Comparison of ENCODE assay signal across 8 cellular contexts in the genomic region with DNA sequence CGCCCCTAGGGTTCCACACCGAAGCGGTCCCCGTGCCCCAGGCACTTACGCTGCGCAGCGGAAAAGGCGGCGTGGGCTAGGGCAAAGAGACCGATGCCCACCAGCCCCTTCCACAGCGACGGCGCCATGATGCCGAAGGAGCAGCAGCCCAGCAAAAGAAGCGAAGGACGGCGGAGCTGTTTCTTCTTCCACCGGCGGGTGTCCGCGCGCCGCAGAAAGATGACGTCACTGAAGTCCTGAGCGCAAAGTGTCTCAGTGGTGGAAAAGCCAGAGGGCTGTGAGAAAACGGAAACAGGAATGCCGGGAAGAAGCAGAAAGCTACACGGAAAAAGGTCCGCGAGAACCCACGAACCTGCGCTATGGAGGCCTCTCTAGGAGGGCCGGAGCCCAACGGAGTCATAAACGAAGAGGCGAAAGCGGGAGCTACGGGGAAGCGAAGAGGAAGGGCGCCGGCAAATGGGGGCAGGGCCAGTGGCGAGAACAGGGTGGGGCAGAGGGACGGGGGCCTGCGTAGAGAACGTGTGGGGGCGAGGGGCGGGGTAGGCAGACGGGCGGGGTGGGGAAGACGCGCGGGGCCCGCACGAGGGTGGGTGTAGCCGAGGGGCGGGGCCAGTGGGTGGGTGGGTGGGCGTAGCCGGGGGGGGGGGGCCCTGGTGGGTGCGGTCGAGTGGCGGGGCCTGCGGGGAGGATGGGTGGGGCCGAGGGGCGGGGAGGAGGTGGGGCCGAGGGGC. TPM values are rescaled to one million over a fixed set of nuclear protein-coding genes. Genes with fewer than 3 reads are reported as not detected.
DNase-seq lines count a peak whose midpoint lies in the region; ATAC-seq, FAIRE-seq and TF ChIP-seq lines count a peak whose summit lies in the region.

Gene MMGT1 (minus strand): TSS at position 441 of the 731 bp plus-strand sequence. CDS start 313 bp downstream, at position 128.

- no peaks in the 10 kb centered on the region for H3K27me3 Mint-ChIP-seq in nephron (ENCODE audit: low read depth)

- no peaks in the 10 kb centered on the region for H3K36me3 Mint-ChIP-seq in nephron (ENCODE audit: low read depth)

- peak; percentile 93 for ATAC-seq in stimulated activated naive CD8-positive, alpha-beta T cell treated with anti-CD3 and anti-CD28 coated beads, Interleukin-15, Interleukin-2, amounts not matched to agents 100 U/mL and 50 U/mL, for 24 hours

- peaks cover 6% of the 10 kb centered on the region for H3K9me3 Mint-ChIP-seq in nephron

- peak within 1 kb of the TSS; percentile 83 for H3K4me3 ChIP-seq in fibroblast of the aortic adventitia (ENCODE audit: low read depth, low read length)

- DNase-seq in Daoy (ENCODE audit: low read depth) (peak; percentile 82), H54 (ENCODE audit: insufficient read length, low spot score) (peak; percentile 59), M059J (ENCODE audit: low read depth) (peak; percentile 89), SHP77 (lab: John Stamatoyannopoulos, UW) (peak; percentile 41 to 66), fibroblast of the aortic adventitia (ENCODE audit: low read depth) (peak; percentile 84)
- peak; percentile 74 for DNase-seq in activated effector memory CD4-positive, alpha-beta T cell treated with Interleukin-2 at 50 U/mL for 16 hours
- peak; percentile 81 for DNase-seq in stimulated activated naive CD8-positive, alpha-beta T cell treated with anti-CD3 and anti-CD28 coated beads, Interleukin-15, Interleukin-2, amounts not matched to agents 100 U/mL and 50 U/mL, for 24 hours

- TF ChIP-seq CTCF in fibroblast of the aortic adventitia (IDR thresholded peaks at IDR 0.05; ENCODE audit: insufficient read depth, low read length) (no peak), nephron (IDR thresholded peaks at IDR 0.05; ENCODE audit: unreplicated experiment in 3 of 3) (no peak)

- peak within 1 kb of the TSS; percentile 93 to 98 (median 94) for H3K4me3 Mint-ChIP-seq in nephron

- TF ChIP-seq POLR2A in H54 (IDR thresholded peaks at IDR 0.05; ENCODE audit: low read depth, low read length), result peak; percentile 60

- H3K27ac Mint-ChIP-seq in nephron, result peak within 1 kb of the TSS; percentile 92 to 100 (median 99)

- H3K4me1 Mint-ChIP-seq in nephron, result peaks cover 14% of the 10 kb centered on the region

- FAIRE-seq in H54 (lab: Jason Lieb, UNC), result peak; percentile 82

RNA-seq across cellular contexts. Expression of gene MMGT1, which starts in this region (rescaled TPM):
- 23.1 and 24.0 TPM in 2 replicates for total RNA-seq in Daoy (2014; rRNA removed; shearing (Covaris generic))
- total RNA-seq in M059J (2014; rRNA removed; shearing (Covaris generic)), result 43.4 and 62.9 TPM in 2 replicates
- total RNA-seq in fibroblast of the aortic adventitia (ENCODE audit: low replicate concordance), result 15.5 and 40.2 TPM in 2 replicates

Comparison
In these comparisons a context has a peak if more than half of its experiments do, and no peak if none do; other contexts are left out.
1. Peak in every context shown above with its lines: DNase-seq, ATAC-seq and H3K4me3 ChIP-seq.